In the genomic region with DNA sequence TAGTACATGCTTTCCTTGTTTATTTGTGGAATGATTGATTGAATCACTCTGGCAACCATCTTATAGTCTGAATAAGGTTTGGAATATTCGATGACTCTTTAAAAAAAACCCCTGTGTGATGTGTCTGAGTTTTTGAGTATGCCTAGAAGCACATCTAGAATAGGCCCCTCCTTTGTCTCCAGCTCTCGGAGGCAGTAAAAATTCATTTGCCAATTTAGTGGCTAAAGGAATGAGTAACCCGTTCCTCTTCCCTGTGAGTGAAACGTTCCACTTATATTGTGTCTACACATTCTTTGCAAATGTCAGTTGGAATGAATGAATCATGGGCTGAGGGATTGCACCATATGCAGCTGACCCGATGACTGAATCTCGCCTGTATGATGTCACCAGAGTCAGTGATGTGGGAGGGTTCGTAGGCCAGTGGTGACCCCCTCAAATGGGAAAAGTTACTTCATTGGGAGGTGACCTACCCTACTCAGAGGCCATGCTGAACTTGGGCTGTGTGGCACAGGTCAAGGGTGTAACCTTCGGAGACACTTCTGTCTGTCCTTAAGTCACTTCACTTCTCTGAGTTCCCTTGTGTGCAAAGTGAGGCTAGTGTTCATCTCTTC, we compare ENCODE assay signal across 9 cellular contexts. TPM values are rescaled to one million over a fixed set of nuclear protein-coding genes. Genes with fewer than 3 reads are reported as not detected.
DNase-seq lines count a peak whose midpoint lies in the region; ATAC-seq and TF ChIP-seq lines count a peak whose summit lies in the region.
"Had no signal": no experiment of that assay in that cellular context is flagged by ENCODE, and none has a peak within 500 bp of the region (broad histone marks: within the 10 kb centered on the region; RNA-seq: fewer than 3 reads in every experiment).

No MANE protein-coding gene starts in this region.

- no peaks in the 10 kb centered on the region for H3K4me1 ChIP-seq in thyroid gland

- ATAC-seq in omental fat pad (ENCODE audit: low FRiP score) (peak; percentile 64), GM21515 (IDR thresholded peaks at IDR 0.05; ENCODE audit: unreplicated experiment) (no peak), HG03565 (IDR thresholded peaks at IDR 0.05; ENCODE audit: unreplicated experiment) (no peak)

- 59 to 79% methylated on average over 8 of the region's 8 CpGs for WGBS in thyroid gland, 2 donors

- in situ Hi-C loops in brain microvascular endothelial cell (cut with HindIII; ENCODE audit: low pct_ligation_motif_present, low sequenced_read_pairs), result loop anchor here (25.0 kb wide), 1 partner anchor 332 kb away; no protein-coding TSS in a partner anchor

- H3K4me3 ChIP-seq in brain microvascular endothelial cell (ENCODE audit: low read depth, low read length), result no peak overlapping the region
- H3K4me3 ChIP-seq in thyroid gland (replicated peaks in 1 of 3), result no peak overlapping the region

- TF ChIP-seq CTCF in brain microvascular endothelial cell (IDR thresholded peaks at IDR 0.05; ENCODE audit: low read depth, low read length, missing control alignments) (no peak), omental fat pad (IDR thresholded peaks at IDR 0.05) (no peak), thyroid gland (IDR thresholded peaks at IDR 0.05) (no peak)

- no peak for TF ChIP-seq POLR2A in thyroid gland (IDR thresholded peaks at IDR 0.05)

- peak overlapping the region; percentile 93 for H3K27ac ChIP-seq in brain microvascular endothelial cell
- no peak overlapping the region for H3K27ac ChIP-seq in thyroid gland

- DNase-seq in EL (peak; percentile 99), NCI-H226 (peak; percentile 98), brain microvascular endothelial cell (peak; percentile 99), omental fat pad (ENCODE audit: low spot score) (no peak), NCI-H1930 (lab: John Stamatoyannopoulos, UW) (no peak), thyroid gland (no peak)
- DNase-seq: effector CD4-positive, alpha-beta T cell had no signal

- H3K27me3 ChIP-seq in brain microvascular endothelial cell (replicated peaks), result no peaks in the 10 kb centered on the region
- no peaks in the 10 kb centered on the region for H3K27me3 ChIP-seq in thyroid gland

- no peaks in the 10 kb centered on the region for H3K9me3 ChIP-seq in thyroid gland

- H3K36me3 ChIP-seq in brain microvascular endothelial cell (replicated peaks) (no peaks in the 10 kb centered on the region), thyroid gland (no peaks in the 10 kb centered on the region)

- intact Hi-C loops in thyroid gland (cut with DNase I), result no loop called here

RNA-seq across cellular contexts. Expression of a gene that starts 21.6 kb away (rescaled TPM):
- total RNA-seq in omental fat pad (1 to 10 TPM; 3.3 to 5.5 (median 3.6) TPM), thyroid gland (1 to 10 TPM; 6.7 to 7.8 (median 7.6) TPM)

RNA-seq across cellular contexts. Expression of a gene that starts 21.8 kb away (rescaled TPM):
- total RNA-seq in omental fat pad (10 to 100 TPM; 39.0 to 62.0 (median 49.6) TPM), thyroid gland (10 to 100 TPM; 48.8 to 83.1 (median 60.2) TPM)

RNA-seq across cellular contexts. Expression of a gene that starts 42.7 kb away (rescaled TPM):
- 1 to 10 TPM in 2 of 4 donors, under 1 TPM in 1, not detected in 1; 0.19 to 1.4 (median 1.2) TPM for total RNA-seq in omental fat pad
- under 1 TPM in 1 of 4 donors, not detected in 3; 0.13 TPM for total RNA-seq in thyroid gland

RNA-seq across cellular contexts. Expression of a gene that starts 48.9 kb away (rescaled TPM):
- total RNA-seq in omental fat pad (10 to 100 TPM; 42.2 to 65.9 (median 47.3) TPM), thyroid gland (10 to 100 TPM; 55.5 to 68.9 (median 63.5) TPM)

Comparison
In these comparisons a context has a peak if more than half of its experiments do, and no peak if none do; other contexts are left out.
1. DNase-seq: peak in EL (single experiment), NCI-H226 (single experiment) and brain microvascular endothelial cell (single experiment); none in omental fat pad (single experiment), NCI-H1930 (0 of 2) and thyroid gland (0 of 2).